In the genomic region with DNA sequence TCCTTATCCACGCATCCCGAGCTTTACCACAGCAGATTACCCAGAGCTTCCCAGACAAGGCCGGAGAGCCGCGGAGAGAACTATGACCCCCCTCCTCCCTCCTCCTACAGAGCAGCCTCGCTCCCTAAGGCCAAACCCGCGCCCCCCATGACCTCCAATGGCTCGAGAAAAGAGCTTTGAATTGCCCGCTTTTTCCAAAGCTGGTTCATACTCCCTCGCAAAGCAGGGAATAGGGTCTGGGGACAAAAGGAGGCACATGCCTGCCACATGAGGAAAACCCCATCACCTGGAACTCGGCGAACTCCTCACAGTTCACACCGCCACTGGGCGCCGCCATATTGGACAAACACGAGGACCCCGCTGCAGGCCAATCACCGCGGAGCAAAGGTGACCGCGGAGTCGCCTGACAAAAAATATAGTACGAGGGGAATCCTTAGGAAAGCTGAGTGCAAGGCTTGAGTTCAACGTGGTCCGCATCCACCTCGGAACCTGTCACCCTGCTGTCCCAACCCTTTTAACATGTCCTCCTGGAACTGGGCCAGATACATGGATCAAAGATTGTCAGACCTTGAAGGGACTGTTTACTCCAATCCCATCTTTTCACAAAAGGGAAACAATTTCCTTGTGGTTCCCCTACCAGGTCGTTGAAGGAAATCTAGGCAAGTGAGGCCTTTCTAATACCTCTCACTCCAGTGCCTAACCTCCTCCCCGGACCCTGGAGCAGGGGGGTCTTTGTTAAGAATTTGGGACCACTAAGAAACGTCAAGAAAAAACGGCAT, we compare ENCODE assay signal across 1 cellular context.
TF ChIP-seq lines count a peak whose summit lies in the region.

A gene (minus strand): TSS at position 344 of the 779 bp plus-strand sequence. CDS start 7 bp downstream, at position 337.

TF ChIP-seq in K562, 482 proteins besides CTCF, POLR2A, EP300 and RAD21 (continued from another document and continues in another):
- TF ChIP-seq, protein P1, sequence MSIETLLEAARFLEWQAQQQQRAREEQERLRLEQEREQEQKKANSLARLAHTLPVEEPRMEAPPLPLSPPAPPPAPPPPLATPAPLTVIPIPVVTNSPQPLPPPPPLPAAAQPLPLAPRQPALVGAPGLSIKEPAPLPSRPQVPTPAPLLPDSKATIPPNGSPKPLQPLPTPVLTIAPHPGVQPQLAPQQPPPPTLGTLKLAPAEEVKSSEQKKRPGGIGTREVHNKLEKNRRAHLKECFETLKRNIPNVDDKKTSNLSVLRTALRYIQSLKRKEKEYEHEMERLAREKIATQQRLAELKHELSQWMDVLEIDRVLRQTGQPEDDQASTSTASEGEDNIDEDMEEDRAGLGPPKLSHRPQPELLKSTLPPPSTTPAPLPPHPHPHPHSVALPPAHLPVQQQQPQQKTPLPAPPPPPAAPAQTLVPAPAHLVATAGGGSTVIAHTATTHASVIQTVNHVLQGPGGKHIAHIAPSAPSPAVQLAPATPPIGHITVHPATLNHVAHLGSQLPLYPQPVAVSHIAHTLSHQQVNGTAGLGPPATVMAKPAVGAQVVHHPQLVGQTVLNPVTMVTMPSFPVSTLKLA (conservative IDR thresholded peaks at IDR 0.05), result peak; percentile 67 to 88
- TF ChIP-seq L3MBTL2 (IDR thresholded peaks at IDR 0.05) (peak; percentile 55), NR2C2 (CRISPR knock-in tag; IDR thresholded peaks at IDR 0.05) (no peak), NR2C2 (tag; IDR thresholded peaks at IDR 0.05) (peak; percentile 75), CBX3 (IDR thresholded peaks at IDR 0.05; ENCODE audit: borderline replicate concordance in 1 of 2, low read length in 2 of 2) (no peak), POLR3A (IDR thresholded peaks at IDR 0.05; ENCODE audit: borderline replicate concordance, extremely low read depth, insufficient read depth, insufficient read length) (no peak), MED1 (CRISPR knock-in tag; IDR thresholded peaks at IDR 0.05; ENCODE audit: borderline replicate concordance) (no peak), XRCC5 (IDR thresholded peaks at IDR 0.05; ENCODE audit: low read depth, low read length) (0 out of 2 replicates have a peak, but pooled peaks have one; percentile 25), CHD1 (IDR thresholded peaks at IDR 0.05; ENCODE audit: low read length) (no peak), HNRNPK (IDR thresholded peaks at IDR 0.05; ENCODE audit: low read depth, low read length, poor library complexity, severe bottlenecking) (no peak), RB1 (IDR thresholded peaks at IDR 0.05; ENCODE audit: low read depth) (peak; percentile 54; the same call in 1 of the 2 replicates), ZNF239 (CRISPR knock-in tag; IDR thresholded peaks at IDR 0.05) (no peak), HDAC2 (IDR thresholded peaks at IDR 0.05) (peak; percentile 89), CEBPB (tag; IDR thresholded peaks at IDR 0.05) (no peak), ZFX (CRISPR knock-in tag; IDR thresholded peaks at IDR 0.05) (peak; percentile 75), STAG1 (CRISPR knock-in tag; IDR thresholded peaks at IDR 0.05; ENCODE audit: borderline replicate concordance) (no peak), NCOA2 (IDR thresholded peaks at IDR 0.05; ENCODE audit: partially characterized antibody in 2 of 2) (no peak), POLR2H (tag; IDR thresholded peaks at IDR 0.05; ENCODE audit: low read depth) (0 out of 2 replicates have a peak, but pooled peaks have one; percentile 6), SLC30A9 (CRISPR knock-in tag; IDR thresholded peaks at IDR 0.05) (no peak), ZNF77 (CRISPR knock-in tag; IDR thresholded peaks at IDR 0.05) (no peak), MEF2A (IDR thresholded peaks at IDR 0.05; ENCODE audit: control insufficient read depth, low read depth, low read length) (no peak), POU5F1 (IDR thresholded peaks at IDR 0.05; ENCODE audit: borderline replicate concordance, low read depth, low read length, partially characterized antibody) (no peak), KLF6 (CRISPR knock-in tag; IDR thresholded peaks at IDR 0.05; ENCODE audit: borderline replicate concordance) (no peak), CREM (IDR thresholded peaks at IDR 0.05; ENCODE audit: low read depth) (peak; percentile 49), MTA3 (IDR thresholded peaks at IDR 0.05; ENCODE audit: borderline replicate concordance) (peak; percentile 15; the same call in 1 of the 2 replicates), ZNF347 (CRISPR knock-in tag; IDR thresholded peaks at IDR 0.05; ENCODE audit: low read depth) (no peak)
- TF ChIP-seq, protein P2, sequence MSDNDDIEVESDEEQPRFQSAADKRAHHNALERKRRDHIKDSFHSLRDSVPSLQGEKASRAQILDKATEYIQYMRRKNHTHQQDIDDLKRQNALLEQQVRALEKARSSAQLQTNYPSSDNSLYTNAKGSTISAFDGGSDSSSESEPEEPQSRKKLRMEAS (CRISPR knock-in tag; IDR thresholded peaks at IDR 0.05), result peak; percentile 84
- TF ChIP-seq, protein P3, sequence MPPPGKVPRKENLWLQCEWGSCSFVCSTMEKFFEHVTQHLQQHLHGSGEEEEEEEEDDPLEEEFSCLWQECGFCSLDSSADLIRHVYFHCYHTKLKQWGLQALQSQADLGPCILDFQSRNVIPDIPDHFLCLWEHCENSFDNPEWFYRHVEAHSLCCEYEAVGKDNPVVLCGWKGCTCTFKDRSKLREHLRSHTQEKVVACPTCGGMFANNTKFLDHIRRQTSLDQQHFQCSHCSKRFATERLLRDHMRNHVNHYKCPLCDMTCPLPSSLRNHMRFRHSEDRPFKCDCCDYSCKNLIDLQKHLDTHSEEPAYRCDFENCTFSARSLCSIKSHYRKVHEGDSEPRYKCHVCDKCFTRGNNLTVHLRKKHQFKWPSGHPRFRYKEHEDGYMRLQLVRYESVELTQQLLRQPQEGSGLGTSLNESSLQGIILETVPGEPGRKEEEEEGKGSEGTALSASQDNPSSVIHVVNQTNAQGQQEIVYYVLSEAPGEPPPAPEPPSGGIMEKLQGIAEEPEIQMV (tag; conservative IDR thresholded peaks at IDR 0.05; ENCODE audit: low read depth), result peak; percentile 95
- TF ChIP-seq, protein P4, sequence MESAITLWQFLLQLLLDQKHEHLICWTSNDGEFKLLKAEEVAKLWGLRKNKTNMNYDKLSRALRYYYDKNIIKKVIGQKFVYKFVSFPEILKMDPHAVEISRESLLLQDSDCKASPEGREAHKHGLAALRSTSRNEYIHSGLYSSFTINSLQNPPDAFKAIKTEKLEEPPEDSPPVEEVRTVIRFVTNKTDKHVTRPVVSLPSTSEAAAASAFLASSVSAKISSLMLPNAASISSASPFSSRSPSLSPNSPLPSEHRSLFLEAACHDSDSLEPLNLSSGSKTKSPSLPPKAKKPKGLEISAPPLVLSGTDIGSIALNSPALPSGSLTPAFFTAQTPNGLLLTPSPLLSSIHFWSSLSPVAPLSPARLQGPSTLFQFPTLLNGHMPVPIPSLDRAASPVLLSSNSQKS (CRISPR knock-in tag; IDR thresholded peaks at IDR 0.05), result no peak
- TF ChIP-seq, protein P5, sequence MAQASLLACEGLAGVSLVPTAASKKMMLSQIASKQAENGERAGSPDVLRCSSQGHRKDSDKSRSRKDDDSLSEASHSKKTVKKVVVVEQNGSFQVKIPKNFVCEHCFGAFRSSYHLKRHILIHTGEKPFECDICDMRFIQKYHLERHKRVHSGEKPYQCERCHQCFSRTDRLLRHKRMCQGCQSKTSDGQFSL (CRISPR knock-in tag; IDR thresholded peaks at IDR 0.05), result no peak
- TF ChIP-seq, protein P5 (tag; IDR thresholded peaks at IDR 0.05), result no peak
- TF ChIP-seq, protein P6, sequence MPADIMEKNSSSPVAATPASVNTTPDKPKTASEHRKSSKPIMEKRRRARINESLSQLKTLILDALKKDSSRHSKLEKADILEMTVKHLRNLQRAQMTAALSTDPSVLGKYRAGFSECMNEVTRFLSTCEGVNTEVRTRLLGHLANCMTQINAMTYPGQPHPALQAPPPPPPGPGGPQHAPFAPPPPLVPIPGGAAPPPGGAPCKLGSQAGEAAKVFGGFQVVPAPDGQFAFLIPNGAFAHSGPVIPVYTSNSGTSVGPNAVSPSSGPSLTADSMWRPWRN (IDR thresholded peaks at IDR 0.05; ENCODE audit: low read depth), result no peak
- TF ChIP-seq, protein P7, sequence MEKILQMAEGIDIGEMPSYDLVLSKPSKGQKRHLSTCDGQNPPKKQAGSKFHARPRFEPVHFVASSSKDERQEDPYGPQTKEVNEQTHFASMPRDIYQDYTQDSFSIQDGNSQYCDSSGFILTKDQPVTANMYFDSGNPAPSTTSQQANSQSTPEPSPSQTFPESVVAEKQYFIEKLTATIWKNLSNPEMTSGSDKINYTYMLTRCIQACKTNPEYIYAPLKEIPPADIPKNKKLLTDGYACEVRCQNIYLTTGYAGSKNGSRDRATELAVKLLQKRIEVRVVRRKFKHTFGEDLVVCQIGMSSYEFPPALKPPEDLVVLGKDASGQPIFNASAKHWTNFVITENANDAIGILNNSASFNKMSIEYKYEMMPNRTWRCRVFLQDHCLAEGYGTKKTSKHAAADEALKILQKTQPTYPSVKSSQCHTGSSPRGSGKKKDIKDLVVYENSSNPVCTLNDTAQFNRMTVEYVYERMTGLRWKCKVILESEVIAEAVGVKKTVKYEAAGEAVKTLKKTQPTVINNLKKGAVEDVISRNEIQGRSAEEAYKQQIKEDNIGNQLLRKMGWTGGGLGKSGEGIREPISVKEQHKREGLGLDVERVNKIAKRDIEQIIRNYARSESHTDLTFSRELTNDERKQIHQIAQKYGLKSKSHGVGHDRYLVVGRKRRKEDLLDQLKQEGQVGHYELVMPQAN (IDR thresholded peaks at IDR 0.05; ENCODE audit: borderline replicate concordance), result peak; percentile 95
- TF ChIP-seq, protein P8, sequence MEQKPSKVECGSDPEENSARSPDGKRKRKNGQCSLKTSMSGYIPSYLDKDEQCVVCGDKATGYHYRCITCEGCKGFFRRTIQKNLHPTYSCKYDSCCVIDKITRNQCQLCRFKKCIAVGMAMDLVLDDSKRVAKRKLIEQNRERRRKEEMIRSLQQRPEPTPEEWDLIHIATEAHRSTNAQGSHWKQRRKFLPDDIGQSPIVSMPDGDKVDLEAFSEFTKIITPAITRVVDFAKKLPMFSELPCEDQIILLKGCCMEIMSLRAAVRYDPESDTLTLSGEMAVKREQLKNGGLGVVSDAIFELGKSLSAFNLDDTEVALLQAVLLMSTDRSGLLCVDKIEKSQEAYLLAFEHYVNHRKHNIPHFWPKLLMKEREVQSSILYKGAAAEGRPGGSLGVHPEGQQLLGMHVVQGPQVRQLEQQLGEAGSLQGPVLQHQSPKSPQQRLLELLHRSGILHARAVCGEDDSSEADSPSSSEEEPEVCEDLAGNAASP (IDR thresholded peaks at IDR 0.05), result no peak
- TF ChIP-seq, protein P9, sequence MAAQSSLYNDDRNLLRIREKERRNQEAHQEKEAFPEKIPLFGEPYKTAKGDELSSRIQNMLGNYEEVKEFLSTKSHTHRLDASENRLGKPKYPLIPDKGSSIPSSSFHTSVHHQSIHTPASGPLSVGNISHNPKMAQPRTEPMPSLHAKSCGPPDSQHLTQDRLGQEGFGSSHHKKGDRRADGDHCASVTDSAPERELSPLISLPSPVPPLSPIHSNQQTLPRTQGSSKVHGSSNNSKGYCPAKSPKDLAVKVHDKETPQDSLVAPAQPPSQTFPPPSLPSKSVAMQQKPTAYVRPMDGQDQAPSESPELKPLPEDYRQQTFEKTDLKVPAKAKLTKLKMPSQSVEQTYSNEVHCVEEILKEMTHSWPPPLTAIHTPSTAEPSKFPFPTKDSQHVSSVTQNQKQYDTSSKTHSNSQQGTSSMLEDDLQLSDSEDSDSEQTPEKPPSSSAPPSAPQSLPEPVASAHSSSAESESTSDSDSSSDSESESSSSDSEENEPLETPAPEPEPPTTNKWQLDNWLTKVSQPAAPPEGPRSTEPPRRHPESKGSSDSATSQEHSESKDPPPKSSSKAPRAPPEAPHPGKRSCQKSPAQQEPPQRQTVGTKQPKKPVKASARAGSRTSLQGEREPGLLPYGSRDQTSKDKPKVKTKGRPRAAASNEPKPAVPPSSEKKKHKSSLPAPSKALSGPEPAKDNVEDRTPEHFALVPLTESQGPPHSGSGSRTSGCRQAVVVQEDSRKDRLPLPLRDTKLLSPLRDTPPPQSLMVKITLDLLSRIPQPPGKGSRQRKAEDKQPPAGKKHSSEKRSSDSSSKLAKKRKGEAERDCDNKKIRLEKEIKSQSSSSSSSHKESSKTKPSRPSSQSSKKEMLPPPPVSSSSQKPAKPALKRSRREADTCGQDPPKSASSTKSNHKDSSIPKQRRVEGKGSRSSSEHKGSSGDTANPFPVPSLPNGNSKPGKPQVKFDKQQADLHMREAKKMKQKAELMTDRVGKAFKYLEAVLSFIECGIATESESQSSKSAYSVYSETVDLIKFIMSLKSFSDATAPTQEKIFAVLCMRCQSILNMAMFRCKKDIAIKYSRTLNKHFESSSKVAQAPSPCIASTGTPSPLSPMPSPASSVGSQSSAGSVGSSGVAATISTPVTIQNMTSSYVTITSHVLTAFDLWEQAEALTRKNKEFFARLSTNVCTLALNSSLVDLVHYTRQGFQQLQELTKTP (IDR thresholded peaks at IDR 0.05; ENCODE audit: low read depth in 1 of 2, partially characterized antibody in 2 of 2), result peak in 1 of 2 experiments; percentile 35
- TF ChIP-seq, protein P10, sequence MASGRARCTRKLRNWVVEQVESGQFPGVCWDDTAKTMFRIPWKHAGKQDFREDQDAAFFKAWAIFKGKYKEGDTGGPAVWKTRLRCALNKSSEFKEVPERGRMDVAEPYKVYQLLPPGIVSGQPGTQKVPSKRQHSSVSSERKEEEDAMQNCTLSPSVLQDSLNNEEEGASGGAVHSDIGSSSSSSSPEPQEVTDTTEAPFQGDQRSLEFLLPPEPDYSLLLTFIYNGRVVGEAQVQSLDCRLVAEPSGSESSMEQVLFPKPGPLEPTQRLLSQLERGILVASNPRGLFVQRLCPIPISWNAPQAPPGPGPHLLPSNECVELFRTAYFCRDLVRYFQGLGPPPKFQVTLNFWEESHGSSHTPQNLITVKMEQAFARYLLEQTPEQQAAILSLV (tag; IDR thresholded peaks at IDR 0.05), result no peak
- TF ChIP-seq, protein P11, sequence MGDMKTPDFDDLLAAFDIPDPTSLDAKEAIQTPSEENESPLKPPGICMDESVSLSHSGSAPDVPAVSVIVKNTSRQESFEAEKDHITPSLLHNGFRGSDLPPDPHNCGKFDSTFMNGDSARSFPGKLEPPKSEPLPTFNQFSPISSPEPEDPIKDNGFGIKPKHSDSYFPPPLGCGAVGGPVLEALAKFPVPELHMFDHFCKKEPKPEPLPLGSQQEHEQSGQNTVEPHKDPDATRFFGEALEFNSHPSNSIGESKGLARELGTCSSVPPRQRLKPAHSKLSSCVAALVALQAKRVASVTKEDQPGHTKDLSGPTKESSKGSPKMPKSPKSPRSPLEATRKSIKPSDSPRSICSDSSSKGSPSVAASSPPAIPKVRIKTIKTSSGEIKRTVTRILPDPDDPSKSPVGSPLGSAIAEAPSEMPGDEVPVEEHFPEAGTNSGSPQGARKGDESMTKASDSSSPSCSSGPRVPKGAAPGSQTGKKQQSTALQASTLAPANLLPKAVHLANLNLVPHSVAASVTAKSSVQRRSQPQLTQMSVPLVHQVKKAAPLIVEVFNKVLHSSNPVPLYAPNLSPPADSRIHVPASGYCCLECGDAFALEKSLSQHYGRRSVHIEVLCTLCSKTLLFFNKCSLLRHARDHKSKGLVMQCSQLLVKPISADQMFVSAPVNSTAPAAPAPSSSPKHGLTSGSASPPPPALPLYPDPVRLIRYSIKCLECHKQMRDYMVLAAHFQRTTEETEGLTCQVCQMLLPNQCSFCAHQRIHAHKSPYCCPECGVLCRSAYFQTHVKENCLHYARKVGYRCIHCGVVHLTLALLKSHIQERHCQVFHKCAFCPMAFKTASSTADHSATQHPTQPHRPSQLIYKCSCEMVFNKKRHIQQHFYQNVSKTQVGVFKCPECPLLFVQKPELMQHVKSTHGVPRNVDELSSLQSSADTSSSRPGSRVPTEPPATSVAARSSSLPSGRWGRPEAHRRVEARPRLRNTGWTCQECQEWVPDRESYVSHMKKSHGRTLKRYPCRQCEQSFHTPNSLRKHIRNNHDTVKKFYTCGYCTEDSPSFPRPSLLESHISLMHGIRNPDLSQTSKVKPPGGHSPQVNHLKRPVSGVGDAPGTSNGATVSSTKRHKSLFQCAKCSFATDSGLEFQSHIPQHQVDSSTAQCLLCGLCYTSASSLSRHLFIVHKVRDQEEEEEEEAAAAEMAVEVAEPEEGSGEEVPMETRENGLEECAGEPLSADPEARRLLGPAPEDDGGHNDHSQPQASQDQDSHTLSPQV (IDR thresholded peaks at IDR 0.05), result peak; percentile 27; the same call in 1 of the 2 replicates
